21 cellular contexts compared by ENCODE assay signal in genomic region chr5:98499892-98500291, GRCh38.
"Had no signal": no experiment of that assay in that cellular context is flagged by ENCODE, and none has a peak within 500 bp of the region (broad histone marks: within the 10 kb centered on the region; RNA-seq: fewer than 3 reads in every experiment).

No MANE protein-coding gene starts in this region.

- H3K4me3 ChIP-seq: coronary artery, dorsolateral prefrontal cortex, gastrocnemius medialis, heart right ventricle, left lung, lower lobe of right lung, mucosa of descending colon had no signal

- H3K36me3 ChIP-seq: gastrocnemius medialis, heart right ventricle, left lung, lower lobe of right lung had no signal

- H3K27me3 ChIP-seq: dorsolateral prefrontal cortex, gastrocnemius medialis, heart right ventricle, left lung had no signal

- H3K27ac ChIP-seq: coronary artery, dorsolateral prefrontal cortex, epithelial cell of prostate, gastrocnemius medialis, heart right ventricle, left lung, lower lobe of right lung had no signal

- H3K9me3 ChIP-seq: gastrocnemius medialis, left lung, lower lobe of right lung, mucosa of descending colon had no signal

- DNase-seq: dermis blood vessel endothelial cell; dorsolateral prefrontal cortex; effector CD4-positive, alpha-beta T cell; effector memory CD8-positive, alpha-beta T cell; endodermal cell; erythroblast; foreskin fibroblast; foreskin melanocyte; gastrocnemius medialis; glutamatergic neuron; head of caudate nucleus; heart right ventricle; hippocampal formation; left cardiac atrium; left lung; left ventricle myocardium superior; lower lobe of right lung; mucosa of descending colon; naive B cell had no signal

- H3K4me1 ChIP-seq: gastrocnemius medialis, heart right ventricle, left lung, lower lobe of right lung had no signal
